28 cellular contexts compared by ENCODE assay signal in genomic region chr4:149631629-149632028, GRCh38.
DNase-seq lines count a peak whose midpoint lies in the region; ATAC-seq, FAIRE-seq and TF ChIP-seq lines count a peak whose summit lies in the region.
"Had no signal": no experiment of that assay in that cellular context is flagged by ENCODE, and none has a peak within 500 bp of the region (broad histone marks: within the 10 kb centered on the region; RNA-seq: fewer than 3 reads in every experiment).

No MANE protein-coding gene starts in this region.

- H2BK15ac ChIP-seq in H1 (ENCODE audit: low read length) (no peak overlapping the region), mesendoderm (replicated peaks; ENCODE audit: low read depth) (no peak overlapping the region)

- WGBS in H1 (ENCODE audit: extremely low coverage in 1 of 2, insufficient coverage in 1 of 2, insufficient read length in 1 of 2, insufficient replicate concordance in 2 of 2, low coverage in 1 of 2, low lambda C conversion rate in 2 of 2, missing lambda C conversion rate in 1 of 2), 2 experiments = 91% methylated on average over 1 of the region's 1 CpG; no CpG with 5 or more reads in 1 of the 2 experiments
- no CpG with 5 or more reads among the region's 1 CpG for WGBS in iPS DF 6.9 (ENCODE audit: insufficient coverage, insufficient read length)
- WGBS in mesendoderm (ENCODE audit: extremely low coverage, insufficient coverage, low lambda C conversion rate) = no CpG with 5 or more reads among the region's 1 CpG
- 52 to 55% methylated on average over 1 of the region's 1 CpG for WGBS in upper lobe of left lung, 2 donors

- H3K4ac ChIP-seq in H1 (replicated peaks; ENCODE audit: insufficient read length, low read depth, low read length) (no peak overlapping the region), mesendoderm (ENCODE audit: low read depth, low read length) (no peak overlapping the region)

- no peak overlapping the region for H2AFZ ChIP-seq in H1 (ENCODE audit: low read length)
- no peak overlapping the region for H2AFZ ChIP-seq in Karpas-422 (ENCODE audit: low read length)

- H2AK5ac ChIP-seq in H1 (ENCODE audit: low read depth, low read length) (no peak overlapping the region), mesendoderm (ENCODE audit: low read length) (no peak overlapping the region)

- no peak for ATAC-seq in upper lobe of left lung (ENCODE audit: low FRiP score in 2 of 2)
- ATAC-seq in HG03159 (IDR thresholded peaks at IDR 0.05; ENCODE audit: unreplicated experiment) = no peak
- ATAC-seq: GM12878 had no signal

- H2BK20ac ChIP-seq in H1 (ENCODE audit: low read length) = no peak overlapping the region

- TF ChIP-seq CTCF in H1 (IDR thresholded peaks at IDR 0.05; ENCODE audit: control extremely low read depth in 1 of 3, insufficient read depth in 1 of 3, low read depth in 1 of 3, low read length in 3 of 3) (no peak), upper lobe of left lung (IDR thresholded peaks at IDR 0.05) (no peak)

- peaks cover 4% of the 10 kb centered on the region; the same call in 1 of the 2 replicates for H3K4me1 ChIP-seq in HUES6 (ENCODE audit: control insufficient read depth, insufficient read depth, low read length)
- peaks cover 0 to 2% (median 0%) of the 10 kb centered on the region in 4 experiments; a peak in 1 of 7 replicates for H3K4me1 ChIP-seq in H1 (replicated peaks in 1 of 4; ENCODE audit: control insufficient read depth in 3 of 4, insufficient read depth in 4 of 4, low read length in 3 of 4)
- no peaks in the 10 kb centered on the region for H3K4me1 ChIP-seq in iPS DF 6.9 (ENCODE audit: control insufficient read depth, insufficient read depth, low read length)
- H3K4me1 ChIP-seq in mesendoderm (ENCODE audit: control insufficient read depth, low read depth, low read length) = no peaks in the 10 kb centered on the region
- H3K4me1 ChIP-seq in Karpas-422 (ENCODE audit: low read length) = no peaks in the 10 kb centered on the region
- H3K4me1 ChIP-seq in upper lobe of left lung = no peaks in the 10 kb centered on the region
- H3K4me1 ChIP-seq: BE2C, BLaER1 had no signal

- no peak overlapping the region for H3K14ac ChIP-seq in H1 (ENCODE audit: insufficient read length)

- H3K27ac ChIP-seq in HUES6 (ENCODE audit: low read depth, low read length) (0 out of 2 replicates have a peak overlapping the region, but pooled peaks have one; percentile 9), H1 (ENCODE audit: low read depth, low read length) (no peak overlapping the region), iPS DF 6.9 (ENCODE audit: low read length) (no peak overlapping the region), mesendoderm (ENCODE audit: low read depth, low read length) (no peak overlapping the region), Karpas-422 (ENCODE audit: low read length) (no peak overlapping the region), upper lobe of left lung (no peak overlapping the region)
- H3K27ac ChIP-seq: BLaER1 had no signal

- H4K8ac ChIP-seq in H1 (ENCODE audit: extremely low read depth, insufficient read depth, low read length) = no peak overlapping the region
- no peak overlapping the region for H4K8ac ChIP-seq in mesendoderm (ENCODE audit: low read depth, low read length)

- H2BK120ac ChIP-seq in H1 (replicated peaks; ENCODE audit: low read depth, low read length) (no peak overlapping the region), mesendoderm (ENCODE audit: low read depth, low read length) (no peak overlapping the region)

- TF ChIP-seq POLR2A in H1 (IDR thresholded peaks at IDR 0.05; ENCODE audit: control extremely low read depth in 1 of 2, low read depth in 2 of 2, low read length in 2 of 2) = no peak
- TF ChIP-seq POLR2A in upper lobe of left lung (IDR thresholded peaks at IDR 0.05) = no peak

- H4K20me1 ChIP-seq in H1 (replicated peaks in 1 of 2; ENCODE audit: control insufficient read depth in 1 of 2, insufficient read depth in 2 of 2, low read length in 2 of 2) (no peaks in the 10 kb centered on the region), Karpas-422 (ENCODE audit: insufficient read depth, low read depth, low read length) (no peaks in the 10 kb centered on the region)
- H4K20me1 ChIP-seq: BLaER1 had no signal

- no peak overlapping the region for H3K18ac ChIP-seq in H1 (ENCODE audit: extremely low read depth, low read length)
- no peak overlapping the region for H3K18ac ChIP-seq in mesendoderm (ENCODE audit: low read length)

- no peak overlapping the region for H3K4me3 ChIP-seq in HUES6 (ENCODE audit: low read depth, low read length)
- H3K4me3 ChIP-seq in H1 (ENCODE audit: extremely low read depth in 1 of 4, insufficient read depth in 2 of 4, low read depth in 3 of 4, low read length in 4 of 4) = no peak overlapping the region
- H3K4me3 ChIP-seq in iPS DF 6.9 (ENCODE audit: low read length) = no peak overlapping the region
- no peak overlapping the region for H3K4me3 ChIP-seq in mesendoderm (ENCODE audit: low read length)
- H3K4me3 ChIP-seq in Karpas-422 (ENCODE audit: low read length) = no peak overlapping the region
- no peak overlapping the region for H3K4me3 ChIP-seq in upper lobe of left lung
- H3K4me3 ChIP-seq: BLaER1, GM12878 had no signal

- H3K79me1 ChIP-seq in H1 (ENCODE audit: low read depth, low read length) (no peaks in the 10 kb centered on the region), mesendoderm (ENCODE audit: low read length) (no peaks in the 10 kb centered on the region)

- CTCF ChIA-PET in H1 (lab: Charles Lee; ENCODE audit: partially characterized antibody) = no interaction called here

- H3K56ac ChIP-seq in H1 (replicated peaks; ENCODE audit: insufficient read length, low read depth, low read length) = no peak overlapping the region
- no peak overlapping the region for H3K56ac ChIP-seq in mesendoderm (ENCODE audit: low read length)

- H3K4me2 ChIP-seq in H1 (ENCODE audit: insufficient read depth in 1 of 2, low read depth in 2 of 2, low read length in 2 of 2) (no peak overlapping the region), mesendoderm (ENCODE audit: low read length) (no peak overlapping the region), Karpas-422 (ENCODE audit: low read depth, low read length, poor library complexity, severe bottlenecking) (no peak overlapping the region)
- H3K4me2 ChIP-seq: BLaER1 had no signal

- no peaks in the 10 kb centered on the region for H3K79me2 ChIP-seq in H1 (ENCODE audit: control insufficient read depth in 1 of 2, insufficient read depth in 2 of 2, low read length in 2 of 2)
- H3K79me2 ChIP-seq in mesendoderm (ENCODE audit: control insufficient read depth, insufficient read depth, low read length) = no peaks in the 10 kb centered on the region
- no peaks in the 10 kb centered on the region for H3K79me2 ChIP-seq in Karpas-422 (ENCODE audit: low read length)

- H3K36me3 ChIP-seq in HUES6 (ENCODE audit: control insufficient read depth, insufficient read depth, low read length) (no peaks in the 10 kb centered on the region), H1 (ENCODE audit: control insufficient read depth in 2 of 4, insufficient read depth in 4 of 4, low read length in 3 of 4) (no peaks in the 10 kb centered on the region), iPS DF 6.9 (ENCODE audit: control insufficient read depth, insufficient read depth, low read length) (no peaks in the 10 kb centered on the region), mesendoderm (ENCODE audit: control insufficient read depth, insufficient read depth, low read length) (no peaks in the 10 kb centered on the region), Karpas-422 (ENCODE audit: insufficient read depth, low read length) (no peaks in the 10 kb centered on the region), upper lobe of left lung (no peaks in the 10 kb centered on the region)
- H3K36me3 ChIP-seq: BE2C, BLaER1 had no signal

- POLR2A ChIA-PET in H1 (lab: Charles Lee; ENCODE audit: partially characterized antibody) = interaction anchor here (1.4 kb wide), 1 partner anchor 27 kb away, joined by 3 read pairs; no protein-coding TSS in a partner anchor

- H3K9ac ChIP-seq in HUES6 (ENCODE audit: low read length) (no peak overlapping the region), H1 (replicated peaks in 1 of 4; ENCODE audit: extremely low read depth in 1 of 4, low read depth in 3 of 4, low read length in 3 of 4) (no peak overlapping the region), mesendoderm (ENCODE audit: low read length) (no peak overlapping the region), Karpas-422 (ENCODE audit: low read length) (no peak overlapping the region)
- H3K9ac ChIP-seq: BLaER1 had no signal

- H3K9me3 ChIP-seq in HUES6 (ENCODE audit: control insufficient read depth, insufficient read depth, low read depth, low read length) (no peaks in the 10 kb centered on the region), H1 (ENCODE audit: insufficient read depth in 2 of 2, low read depth in 1 of 2, low read length in 1 of 2) (no peaks in the 10 kb centered on the region), iPS DF 6.9 (ENCODE audit: control insufficient read depth, insufficient read depth, low read length) (no peaks in the 10 kb centered on the region), Karpas-422 (ENCODE audit: low read length) (peaks cover 4% of the 10 kb centered on the region; the same call in 1 of the 2 replicates), upper lobe of left lung (peaks cover 0 to 8% (median 3%) of the 10 kb centered on the region in 4 donors)
- H3K9me3 ChIP-seq: BE2C, BLaER1 had no signal

- no peak overlapping the region for H4K91ac ChIP-seq in H1 (replicated peaks; ENCODE audit: insufficient read length, low read length)

- no peak for TF ChIP-seq RAD21 in H1 (IDR thresholded peaks at IDR 0.05 in 1 of 2, conservative IDR thresholded peaks at IDR 0.05 in 1 of 2; ENCODE audit: low read depth in 2 of 2, low read length in 2 of 2)

- DNase-seq in H1 (ENCODE audit: low read depth in 1 of 2, low spot score in 2 of 2) (no peak), iPS DF 6.9 (ENCODE audit: low read depth, low spot score) (peak; percentile 4), mesendoderm (peak; percentile 9), Karpas-422 (no peak), upper lobe of left lung (no peak), NCI-H748 (lab: John Stamatoyannopoulos, UW; ENCODE audit: unreplicated experiment) (no peak)
- DNase-seq: 8988T; ACHN; BE2C; C1 segment of cervical spinal cord; CD4-positive, alpha-beta memory T cell; CD4-positive, CD25-positive, alpha-beta regulatory T cell; CD8-positive, alpha-beta memory T cell; COR-L47; DMS 273 treated with DMSO at 0.1 percent for 48 hours; DMS153; DMS53; DMS79; DND-41; EL; GDM1 had no signal

- TF ChIP-seq EP300 in H1 (IDR thresholded peaks at IDR 0.05; ENCODE audit: borderline replicate concordance in 1 of 2, low read depth in 2 of 2, low read length in 2 of 2) (no peak), upper lobe of left lung (IDR thresholded peaks at IDR 0.05) (no peak)

- H3K9me2 ChIP-seq in Karpas-422 (replicated peaks; ENCODE audit: insufficient read depth, low read length) = no peaks in the 10 kb centered on the region

- no peak overlapping the region; the same call in 1 of the 2 replicates for H2BK12ac ChIP-seq in H1 (ENCODE audit: low read depth, low read length)

- H4K5ac ChIP-seq in H1 (ENCODE audit: insufficient read length, low read depth, low read length) (no peak overlapping the region), mesendoderm (ENCODE audit: low read length) (no peak overlapping the region)

- H3K23me2 ChIP-seq in H1 (ENCODE audit: low read depth, low read length) = no peaks in the 10 kb centered on the region

- H3K23ac ChIP-seq in H1 (ENCODE audit: insufficient read length) (no peak overlapping the region), mesendoderm (ENCODE audit: low read length) (no peak overlapping the region)

- FAIRE-seq in H1 (lab: Jason Lieb, UNC) = peak; percentile 39
- FAIRE-seq: A204.1, GM12878, GM12892, GM19239 had no signal

- H2BK5ac ChIP-seq in H1 (ENCODE audit: low read depth, low read length) = no peak overlapping the region
- no peak overlapping the region for H2BK5ac ChIP-seq in mesendoderm (ENCODE audit: low read length)

- no peaks in the 10 kb centered on the region for H3K27me3 ChIP-seq in HUES6 (ENCODE audit: control insufficient read depth, insufficient read depth, low read length)
- H3K27me3 ChIP-seq in H1 (replicated peaks in 1 of 4; ENCODE audit: control insufficient read depth in 3 of 4, extremely low read depth in 1 of 4, insufficient read depth in 3 of 4, low read length in 3 of 4) = no peaks in the 10 kb centered on the region
- no peaks in the 10 kb centered on the region for H3K27me3 ChIP-seq in iPS DF 6.9 (ENCODE audit: control insufficient read depth, insufficient read depth, low read length)
- H3K27me3 ChIP-seq in mesendoderm (ENCODE audit: insufficient read depth, low read length, poor library complexity) = no peaks in the 10 kb centered on the region
- H3K27me3 ChIP-seq in Karpas-422 (ENCODE audit: low read length) = no peaks in the 10 kb centered on the region
- H3K27me3 ChIP-seq in upper lobe of left lung = no peaks in the 10 kb centered on the region
- H3K27me3 ChIP-seq: BE2C, BLaER1 had no signal

Comparison
In these comparisons a context has a peak if more than half of its experiments do, and no peak if none do; other contexts are left out.
1. DNase-seq: peak in iPS DF 6.9 (single experiment) and mesendoderm (single experiment); none in H1 (0 of 2), Karpas-422 (single experiment), upper lobe of left lung (0 of 2) and NCI-H748 (single experiment).